In genomic region chr16:82720414-82720813, GRCh38 we compare ENCODE assay signal across 30 cellular contexts.
"Had no signal": no experiment of that assay in that cellular context is flagged by ENCODE, and none has a peak within 500 bp of the region (broad histone marks: within the 10 kb centered on the region; RNA-seq: fewer than 3 reads in every experiment).

No MANE protein-coding gene starts in this region.

- H3K4me3 ChIP-seq: adrenal gland, ascending aorta, body of pancreas, breast epithelium, cardiac muscle cell had no signal

- H3K4me1 ChIP-seq: adrenal gland, body of pancreas, breast epithelium had no signal

- H3K9me3 ChIP-seq: adrenal gland, ascending aorta, body of pancreas, breast epithelium had no signal

- H3K27me3 ChIP-seq: adrenal gland, ascending aorta, body of pancreas, brain microvascular endothelial cell, cardiac muscle cell had no signal

- H3K27ac ChIP-seq: adrenal gland, ascending aorta, body of pancreas, brain microvascular endothelial cell, breast epithelium, cardiac muscle cell had no signal

- DNase-seq: activated effector memory CD4-positive, alpha-beta T cell treated with anti-CD3 and anti-CD28 coated beads, Interleukin-2, amount 50 U/mL, for 16 hours; activated effector memory CD4-positive, alpha-beta T cell treated with Interleukin-2 at 50 U/mL for 16 hours; activated gamma-delta T cell; activated gamma-delta T cell treated with Interleukin-2 at 50 U/mL for 16 hours; activated naive CD4-positive, alpha-beta T cell; activated naive CD4-positive, alpha-beta T cell treated with anti-CD3 and anti-CD28 coated beads for 36 hours; activated naive CD4-positive, alpha-beta T cell treated with anti-CD3 and anti-CD28 coated beads, Interleukin-2, amount 10 ng/mL, durations not matched to agents 7 days and 5 days; activated naive CD4-positive, alpha-beta T cell treated with anti-CD3 and anti-CD28 coated beads, Interleukin-2, amount 50 U/mL, for 16 hours; activated naive CD4-positive, alpha-beta T cell treated with Interleukin-2 at 50 U/mL for 16 hours; activated naive CD8-positive, alpha-beta T cell treated with anti-CD3 and anti-CD28 coated beads for 36 hours; activated naive CD8-positive, alpha-beta T cell treated with anti-CD3 and anti-CD28 coated beads, Interleukin-2, amount 10 ng/mL, durations not matched to agents 7 days and 5 days; activated naive CD8-positive, alpha-beta T cell treated with anti-CD3 and anti-CD28 coated beads, Interleukin-2, amount 50 U/mL, for 24 hours; activated T-cell treated with anti-CD3 and anti-CD28 coated beads, Interleukin-2, amount 50 U/mL, for 1 hour; activated T-cell treated with anti-CD3 and anti-CD28 coated beads, Interleukin-2, amount 50 U/mL, for 24 hours; activated T-cell treated with anti-CD3 and anti-CD28 coated beads, Interleukin-2, amount 50 U/mL, for 4 hours; activated T-cell treated with anti-CD3 and anti-CD28 coated beads, Interleukin-2, amount 50 U/mL, for 48 hours; activated T-cell treated with anti-CD3 and anti-CD28 coated beads, Interleukin-2, amount 50 U/mL, for 72 hours; adrenal gland; amniotic stem cell; amygdala; anterior cingulate cortex; aorta; body of pancreas; brain microvascular endothelial cell; caudate nucleus; central memory CD4-positive, alpha-beta T cell; cerebellar nuclear complex had no signal

- H3K36me3 ChIP-seq: adrenal gland, ascending aorta, brain microvascular endothelial cell, breast epithelium, cardiac muscle cell had no signal
